In genomic region chr18:2513616-2514015, GRCh38 we compare ENCODE assay signal across 20 cellular contexts. TPM values are rescaled to one million over a fixed set of nuclear protein-coding genes. Genes with fewer than 3 reads are reported as not detected.
A peak's percentile ranks its signal among the peaks of the same experiment; 100 is the strongest.
DNase-seq lines count a peak whose midpoint lies in the region; ATAC-seq and TF ChIP-seq lines count a peak whose summit lies in the region.
"Had no signal": no experiment of that assay in that cellular context is flagged by ENCODE, and none has a peak within 500 bp of the region (broad histone marks: within the 10 kb centered on the region; RNA-seq: fewer than 3 reads in every experiment).

No MANE protein-coding gene starts in this region.

- H3K4me1 ChIP-seq in adipocyte (ENCODE audit: control insufficient read depth, insufficient read depth, low read length), result peaks cover 14% of the 10 kb centered on the region

- ATAC-seq in HG03469 (IDR thresholded peaks at IDR 0.05; ENCODE audit: unreplicated experiment) (no peak), HG02840 (IDR thresholded peaks at IDR 0.05; ENCODE audit: low FRiP score, unreplicated experiment) (no peak)
- ATAC-seq: activated T-helper 17 cell treated with anti-CD3 and anti-CD28 coated beads, Interleukin-2, amount 50 U/mL, for 72 hours; effector memory CD8-positive, alpha-beta T cell; mucosa of descending colon; stimulated activated naive CD8-positive, alpha-beta T cell treated with anti-CD3 and anti-CD28 coated beads, Interleukin-15, Interleukin-2, amounts not matched to agents 100 U/mL and 50 U/mL, for 24 hours had no signal

- H3K9me3 ChIP-seq in adipocyte (ENCODE audit: control insufficient read depth, low read length), result no peaks in the 10 kb centered on the region
- H3K9me3 ChIP-seq: mucosa of descending colon, neutrophil had no signal

- no peaks in the 10 kb centered on the region for H3K36me3 ChIP-seq in adipocyte (ENCODE audit: control insufficient read depth, insufficient read depth, low read length, severe bottlenecking)
- H3K36me3 ChIP-seq: BLaER1 treated with 17β-estradiol and CSF1 and Interleukin-3, amounts not matched to agents 10 nM and 100 nM; neutrophil had no signal

- no peaks in the 10 kb centered on the region for H3K27me3 ChIP-seq in adipocyte (replicated peaks; ENCODE audit: control insufficient read depth, insufficient read depth, low read length)
- H3K27me3 ChIP-seq: BLaER1 treated with 17β-estradiol and CSF1 and Interleukin-3, amounts not matched to agents 10 nM and 100 nM; neutrophil had no signal

- peak; percentile 71 for DNase-seq in DMS 273 (lab: John Stamatoyannopoulos, UW; ENCODE audit: unreplicated experiment)
- DNase-seq in DMS 273 treated with DMSO at 0.1 percent for 48 hours (lab: John Stamatoyannopoulos, UW), result no peak
- DNase-seq in NCI-H2107 (lab: John Stamatoyannopoulos, UW), result peak; percentile 17
- DNase-seq in adipocyte (ENCODE audit: low read depth), result peak; percentile 23
- peak; percentile 26 for DNase-seq in myocyte (ENCODE audit: low read depth)
- no peak for DNase-seq in GM10266 (ENCODE audit: extremely low spot score)
- DNase-seq: activated B cell treated with CpG ODN at 0.5 μM for 24 hours; central memory CD4-positive, alpha-beta T cell; effector memory CD8-positive, alpha-beta T cell; H7; mucosa of descending colon; retina; SHP77 treated with DMSO at 0.1 percent for 48 hours; stimulated activated naive CD8-positive, alpha-beta T cell treated with anti-CD3 and anti-CD28 coated beads, Interleukin-15, Interleukin-2, amounts not matched to agents 100 U/mL and 50 U/mL, for 24 hours; T-helper 2 cell had no signal

- H3K4me3 ChIP-seq in adipocyte (ENCODE audit: low read length), result no peak overlapping the region
- H3K4me3 ChIP-seq: BLaER1 treated with 17β-estradiol and CSF1 and Interleukin-3, amounts not matched to agents 10 nM and 100 nM; mucosa of descending colon had no signal

- TF ChIP-seq CTCF in GM10266 (IDR thresholded peaks at IDR 0.05; ENCODE audit: control insufficient read depth, insufficient read depth, low read depth, missing control alignments), result no peak

- no peak overlapping the region for H3K9ac ChIP-seq in adipocyte (ENCODE audit: low read length)
- H3K9ac ChIP-seq: BLaER1 treated with 17β-estradiol and CSF1 and Interleukin-3, amounts not matched to agents 10 nM and 100 nM had no signal

RNA-seq across cellular contexts. Expression of gene METTL4, which starts 57.7 kb away (rescaled TPM):
- 10.1 and 14.4 TPM in 2 replicates for total RNA-seq in myocyte
- 5.9 TPM for polyA plus RNA-seq in myocyte (2012)

RNA-seq across cellular contexts. Expression of gene NDC80, which starts 57.7 kb away (rescaled TPM):
- total RNA-seq in myocyte, result 0.31 and 1.6 TPM in 2 replicates
- polyA plus RNA-seq in myocyte (2012), result 0.68 TPM

Comparison
In these comparisons a context has a peak if more than half of its experiments do, and no peak if none do; other contexts are left out.
1. DNase-seq: peak in DMS 273 (single experiment), NCI-H2107 (single experiment), adipocyte (single experiment) and myocyte (single experiment); none in DMS 273 treated with DMSO at 0.1 percent for 48 hours (single experiment) and GM10266 (single experiment).